8 cellular contexts compared by ENCODE assay signal in the genomic region with DNA sequence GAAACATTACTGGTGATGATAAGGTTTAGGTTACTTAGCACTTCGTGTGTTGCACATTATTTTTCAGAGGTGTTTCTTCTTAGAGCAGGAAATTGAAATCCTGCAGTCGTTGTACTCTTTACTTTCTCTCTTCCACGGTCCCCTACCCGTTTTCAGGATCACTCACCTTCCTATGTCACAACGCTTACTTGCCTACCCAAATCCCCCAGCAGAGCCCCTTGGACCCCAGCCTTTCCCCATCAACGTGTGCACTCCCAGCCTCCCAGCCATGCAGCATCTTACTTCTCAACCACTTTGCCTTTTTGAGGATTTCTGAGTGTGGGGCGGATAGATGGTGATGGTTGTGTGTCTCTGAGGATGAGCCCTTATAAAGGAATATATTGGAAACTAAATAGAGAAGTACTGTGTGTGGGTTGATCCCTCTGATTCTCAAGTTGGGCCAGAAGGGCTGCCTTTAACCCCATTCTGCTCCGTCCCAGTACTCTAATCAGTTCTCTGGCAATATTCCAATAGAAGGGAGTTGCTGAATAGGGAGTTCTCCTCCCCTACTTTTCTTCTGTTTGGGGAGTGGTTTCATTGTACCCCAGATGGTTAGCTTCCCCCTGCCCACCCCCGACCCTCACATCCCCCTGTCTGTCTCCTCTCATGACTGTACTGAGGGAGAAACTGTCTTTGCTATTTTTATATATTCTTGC. TPM values are rescaled to one million over a fixed set of nuclear protein-coding genes. Genes with fewer than 3 reads are reported as not detected.
A peak's percentile ranks its signal among the peaks of the same experiment; 100 is the strongest.
DNase-seq lines count a peak whose midpoint lies in the region; ATAC-seq, FAIRE-seq and TF ChIP-seq lines count a peak whose summit lies in the region.

No MANE protein-coding gene starts in this region.

- peak; percentile 13 for DNase-seq in NCI-H345 treated with DMSO at 0.1 percent for 48 hours (lab: John Stamatoyannopoulos, UW; ENCODE audit: unreplicated experiment)
- DNase-seq in H1 (ENCODE audit: low read depth in 1 of 2, low spot score in 2 of 2), result no peak
- no peak for DNase-seq in natural killer cell
- no peak for DNase-seq in superior temporal gyrus (ENCODE audit: extremely low spot score)
- DNase-seq in activated CD8-positive, alpha-beta memory T cell treated with anti-CD3 and anti-CD28 coated beads for 24 hours, result no peak

- no peaks in the 10 kb centered on the region for H3K36me3 Mint-ChIP-seq in natural killer cell

- H2BK12ac ChIP-seq in H1 (ENCODE audit: low read depth, low read length), result no peak overlapping the region

- peaks cover 80% of the 10 kb centered on the region for H3K27me3 ChIP-seq in BLaER1
- peaks cover 4 to 12% (median 9%) of the 10 kb centered on the region in 4 experiments for H3K27me3 ChIP-seq in H1 (replicated peaks in 1 of 4; ENCODE audit: control insufficient read depth in 3 of 4, extremely low read depth in 1 of 4, insufficient read depth in 3 of 4, low read length in 3 of 4)

- TF ChIP-seq CTCF in H1 (IDR thresholded peaks at IDR 0.05; ENCODE audit: control extremely low read depth in 1 of 3, insufficient read depth in 1 of 3, low read depth in 1 of 3, low read length in 3 of 3) (no peak), natural killer cell (IDR thresholded peaks at IDR 0.05) (no peak)

- POLR2A ChIA-PET in H1 (lab: Charles Lee; ENCODE audit: partially characterized antibody), result no interaction called here

- no peak for ATAC-seq in natural killer cell
- no peak for ATAC-seq in GM19467 (IDR thresholded peaks at IDR 0.05; ENCODE audit: unreplicated experiment)
- ATAC-seq in HG02610 (IDR thresholded peaks at IDR 0.05; ENCODE audit: unreplicated experiment), result no peak

- H3K27ac ChIP-seq in BLaER1 (no peak overlapping the region), H1 (ENCODE audit: low read depth, low read length) (no peak overlapping the region)

- H2AK5ac ChIP-seq in H1 (ENCODE audit: low read depth, low read length), result no peak overlapping the region

- TF ChIP-seq POLR2A in H1 (IDR thresholded peaks at IDR 0.05; ENCODE audit: control extremely low read depth in 1 of 2, low read depth in 2 of 2, low read length in 2 of 2), result no peak

- H3K79me1 ChIP-seq in H1 (ENCODE audit: low read depth, low read length), result no peaks in the 10 kb centered on the region

- H3K79me2 ChIP-seq in H1 (ENCODE audit: control insufficient read depth in 1 of 2, insufficient read depth in 2 of 2, low read length in 2 of 2), result no peaks in the 10 kb centered on the region

- peaks cover 5% of the 10 kb centered on the region; the same call in 1 of the 2 replicates for H3K23me2 ChIP-seq in H1 (ENCODE audit: low read depth, low read length)

- H3K14ac ChIP-seq in H1 (ENCODE audit: insufficient read length), result no peak overlapping the region

- H3K4me1 ChIP-seq in BLaER1, result no peaks in the 10 kb centered on the region
- no peaks in the 10 kb centered on the region for H3K4me1 ChIP-seq in H1 (replicated peaks in 1 of 4; ENCODE audit: control insufficient read depth in 3 of 4, insufficient read depth in 4 of 4, low read length in 3 of 4)

- CTCF ChIA-PET in H1 (lab: Charles Lee; ENCODE audit: partially characterized antibody), result interaction anchor here (1.0 to 2.0 kb wide), 3 partner anchors 64 to 377 kb away, joined by 3 to 5 read pairs (median 5); no protein-coding TSS in a partner anchor

- no peak overlapping the region for H3K27ac Mint-ChIP-seq in natural killer cell

- no peak overlapping the region for H2BK120ac ChIP-seq in H1 (replicated peaks; ENCODE audit: low read depth, low read length)

- WGBS in H1 (ENCODE audit: extremely low coverage in 1 of 2, insufficient coverage in 1 of 2, insufficient read length in 1 of 2, insufficient replicate concordance in 2 of 2, low coverage in 1 of 2, low lambda C conversion rate in 2 of 2, missing lambda C conversion rate in 1 of 2), 2 experiments, result 48% methylated on average over 8 of the region's 9 CpGs; no CpG with 5 or more reads in 1 of the 2 experiments

- H2BK20ac ChIP-seq in H1 (ENCODE audit: low read length), result no peak overlapping the region

- no peak overlapping the region for H4K5ac ChIP-seq in H1 (ENCODE audit: insufficient read length, low read depth, low read length)

- peaks cover 0 to 12% of the 10 kb centered on the region in 2 donors for H3K4me1 Mint-ChIP-seq in natural killer cell

- H3K4me2 ChIP-seq in BLaER1 (peak overlapping the region; percentile 84), H1 (ENCODE audit: insufficient read depth in 1 of 2, low read depth in 2 of 2, low read length in 2 of 2) (peak overlapping the region; percentile 71 to 78)

- H3K9me3 Mint-ChIP-seq in natural killer cell, result no peaks in the 10 kb centered on the region

- H2BK15ac ChIP-seq in H1 (ENCODE audit: low read length), result no peak overlapping the region

- H4K20me1 ChIP-seq in BLaER1, result peaks cover 5% of the 10 kb centered on the region; the same call in 1 of the 2 replicates
- no peaks in the 10 kb centered on the region for H4K20me1 ChIP-seq in H1 (replicated peaks in 1 of 2; ENCODE audit: control insufficient read depth in 1 of 2, insufficient read depth in 2 of 2, low read length in 2 of 2)

- no peak for TF ChIP-seq RAD21 in H1 (IDR thresholded peaks at IDR 0.05 in 1 of 2, conservative IDR thresholded peaks at IDR 0.05 in 1 of 2; ENCODE audit: low read depth in 2 of 2, low read length in 2 of 2)

- peaks cover 10% of the 10 kb centered on the region; the same call in 1 of the 2 replicates for H3K9me3 ChIP-seq in BLaER1
- no peaks in the 10 kb centered on the region for H3K9me3 ChIP-seq in H1 (ENCODE audit: insufficient read depth in 2 of 2, low read depth in 1 of 2, low read length in 1 of 2)

- intact Hi-C loops in natural killer cell (cut with micrococcal nuclease), result no loop called here

- H3K9ac ChIP-seq in BLaER1 (no peak overlapping the region), H1 (replicated peaks in 1 of 4; ENCODE audit: extremely low read depth in 1 of 4, low read depth in 3 of 4, low read length in 3 of 4) (no peak overlapping the region)

- H3K36me3 ChIP-seq in BLaER1 (no peaks in the 10 kb centered on the region), H1 (ENCODE audit: control insufficient read depth in 2 of 4, insufficient read depth in 4 of 4, low read length in 3 of 4) (no peaks in the 10 kb centered on the region)

- no peak overlapping the region for H3K4ac ChIP-seq in H1 (replicated peaks; ENCODE audit: insufficient read length, low read depth, low read length)

- no peak overlapping the region for H4K8ac ChIP-seq in H1 (ENCODE audit: extremely low read depth, insufficient read depth, low read length)

- no peak overlapping the region for H3K56ac ChIP-seq in H1 (replicated peaks; ENCODE audit: insufficient read length, low read depth, low read length)

- H3K4me3 Mint-ChIP-seq in natural killer cell, result peak overlapping the region; percentile 61

- no peak overlapping the region for H2AFZ ChIP-seq in H1 (ENCODE audit: low read length)

- no peak for TF ChIP-seq EP300 in H1 (IDR thresholded peaks at IDR 0.05; ENCODE audit: borderline replicate concordance in 1 of 2, low read depth in 2 of 2, low read length in 2 of 2)

- H3K27me3 Mint-ChIP-seq in natural killer cell (ENCODE audit: low read depth in 2 of 2), result peaks cover 37 to 70% of the 10 kb centered on the region in 2 donors

- no peak overlapping the region for H3K23ac ChIP-seq in H1 (ENCODE audit: insufficient read length)

- no peak overlapping the region for H3K18ac ChIP-seq in H1 (ENCODE audit: extremely low read depth, low read length)

- no peak overlapping the region for H2BK5ac ChIP-seq in H1 (ENCODE audit: low read depth, low read length)

- FAIRE-seq in H1 (lab: Jason Lieb, UNC), result no peak

- H3K4me3 ChIP-seq in BLaER1 (no peak overlapping the region), H1 (ENCODE audit: extremely low read depth in 1 of 4, insufficient read depth in 2 of 4, low read depth in 3 of 4, low read length in 4 of 4) (peak overlapping the region in 2 of 4 experiments; percentile 44 to 64; a peak in 3 of 8 replicates)

- no peak overlapping the region for H4K91ac ChIP-seq in H1 (replicated peaks; ENCODE audit: insufficient read length, low read length)

RNA-seq across cellular contexts. Expression of a gene that starts 1.6 kb away (rescaled TPM):
- 1.6 and 1.7 TPM in 2 replicates for total RNA-seq in H1 (2021; fragmentation: NEBNext Ultra II Directional; extraction: Animal tissue kit (Norgen Biotek cat#: 25700))
- 0.98 and 1.3 TPM in 2 replicates for polyA plus RNA-seq in H1 (2011; rRNA removed)
- polyA plus RNA-seq in H1 (2011; cell fraction: cytosol; rRNA removed), result 0.90 TPM
- 1.5 TPM for polyA plus RNA-seq in H1 (2011; cell fraction: nucleus; rRNA removed)
- polyA plus RNA-seq in H1 (2012, experiment 1 of 2), result 0.66 to 1.5 TPM (median 1.0 TPM) in 4 replicates
- 0.25 TPM for polyA plus RNA-seq in H1 (2012, experiment 2 of 2)
- polyA plus RNA-seq in H1 (2013, experiment 1 of 2), result 0.59 TPM
- 0.53 TPM for polyA plus RNA-seq in H1 (2013, experiment 2 of 2)
- 5.5 and 9.0 TPM in 2 replicates for polyA minus RNA-seq in H1 (2011; rRNA and poly(A)+ RNA removed)
- 2.6 TPM for polyA minus RNA-seq in H1 (2011; cell fraction: cytosol; rRNA and poly(A)+ RNA removed)
- 5.0 TPM for polyA minus RNA-seq in H1 (2011; cell fraction: nucleus; rRNA and poly(A)+ RNA removed)
- total RNA-seq in natural killer cell, result 1 to 10 TPM; 1.4 to 6.0 (median 2.3) TPM

RNA-seq across cellular contexts. Expression of a gene that starts 49.8 kb away (rescaled TPM):
- total RNA-seq in H1 (2021; fragmentation: NEBNext Ultra II Directional; extraction: Animal tissue kit (Norgen Biotek cat#: 25700)), result not detected in 2 replicates
- polyA plus RNA-seq in H1 (2011; rRNA removed), result not detected in 2 replicates
- not detected for polyA plus RNA-seq in H1 (2011; cell fraction: cytosol; rRNA removed)
- not detected for polyA plus RNA-seq in H1 (2011; cell fraction: nucleus; rRNA removed)
- not detected in 4 replicates for polyA plus RNA-seq in H1 (2012, experiment 1 of 2)
- not detected for polyA plus RNA-seq in H1 (2012, experiment 2 of 2)
- polyA plus RNA-seq in H1 (2013, experiment 1 of 2), result not detected
- polyA plus RNA-seq in H1 (2013, experiment 2 of 2), result not detected
- polyA minus RNA-seq in H1 (2011; rRNA and poly(A)+ RNA removed), result not detected in 2 replicates
- not detected for polyA minus RNA-seq in H1 (2011; cell fraction: cytosol; rRNA and poly(A)+ RNA removed)
- not detected for polyA minus RNA-seq in H1 (2011; cell fraction: nucleus; rRNA and poly(A)+ RNA removed)
- total RNA-seq in natural killer cell, result under 1 TPM in 1 of 3 donors, not detected in 2; 0.18 TPM

RNA-seq across cellular contexts. Expression of a gene that starts 51.7 kb away (rescaled TPM):
- total RNA-seq in H1 (2021; fragmentation: NEBNext Ultra II Directional; extraction: Animal tissue kit (Norgen Biotek cat#: 25700)), result 7.6 TPM in 2 replicates
- 12.9 and 19.1 TPM in 2 replicates for polyA plus RNA-seq in H1 (2011; rRNA removed)
- 24.8 TPM for polyA plus RNA-seq in H1 (2011; cell fraction: cytosol; rRNA removed)
- 38.1 TPM for polyA plus RNA-seq in H1 (2011; cell fraction: nucleus; rRNA removed)
- polyA plus RNA-seq in H1 (2012, experiment 1 of 2), result 7.3 to 10.6 TPM (median 8.5 TPM) in 4 replicates
- polyA plus RNA-seq in H1 (2012, experiment 2 of 2), result 4.2 TPM
- polyA plus RNA-seq in H1 (2013, experiment 1 of 2), result 7.2 TPM
- polyA plus RNA-seq in H1 (2013, experiment 2 of 2), result 7.5 TPM
- polyA minus RNA-seq in H1 (2011; rRNA and poly(A)+ RNA removed), result 8.6 and 11.4 TPM in 2 replicates
- polyA minus RNA-seq in H1 (2011; cell fraction: cytosol; rRNA and poly(A)+ RNA removed), result 11.3 TPM
- polyA minus RNA-seq in H1 (2011; cell fraction: nucleus; rRNA and poly(A)+ RNA removed), result 26.9 TPM
- total RNA-seq in natural killer cell, result 1,000 to 10,000 TPM in 2 of 3 donors, 100 to 1,000 TPM in 1; 895 to 1,800 (median 1,053) TPM

Comparison
In these comparisons a context has a peak if more than half of its experiments do, and no peak if none do; other contexts are left out.
1. RNA of a gene that starts 51.7 kb away (total RNA-seq): 895 to 1,800 TPM in natural killer cell; 7.6 TPM in H1; every median in the first group is over 100 times any median in the second.